1 cellular context compared by ENCODE assay signal in genomic region chr13:110554946-110555345, GRCh38.
TF ChIP-seq lines count a peak whose summit lies in the region.

No MANE protein-coding gene starts in this region.

TF ChIP-seq in WTC11, 78 proteins besides CTCF, POLR2A, EP300 and RAD21 (continued from another document):
- TF ChIP-seq AR (CRISPR knock-in tag; IDR thresholded peaks at IDR 0.05) (no peak), ZNF232 (CRISPR knock-in tag; IDR thresholded peaks at IDR 0.05) (no peak), SMAD3 (CRISPR knock-in tag; IDR thresholded peaks at IDR 0.05; ENCODE audit: borderline replicate concordance) (no peak), ELF4 (CRISPR knock-in tag; IDR thresholded peaks at IDR 0.05; ENCODE audit: low read depth) (no peak), ZNF138 (CRISPR knock-in tag; conservative IDR thresholded peaks at IDR 0.05) (no peak)
